ENCODE assay signal across 19 cellular contexts in the genomic region with DNA sequence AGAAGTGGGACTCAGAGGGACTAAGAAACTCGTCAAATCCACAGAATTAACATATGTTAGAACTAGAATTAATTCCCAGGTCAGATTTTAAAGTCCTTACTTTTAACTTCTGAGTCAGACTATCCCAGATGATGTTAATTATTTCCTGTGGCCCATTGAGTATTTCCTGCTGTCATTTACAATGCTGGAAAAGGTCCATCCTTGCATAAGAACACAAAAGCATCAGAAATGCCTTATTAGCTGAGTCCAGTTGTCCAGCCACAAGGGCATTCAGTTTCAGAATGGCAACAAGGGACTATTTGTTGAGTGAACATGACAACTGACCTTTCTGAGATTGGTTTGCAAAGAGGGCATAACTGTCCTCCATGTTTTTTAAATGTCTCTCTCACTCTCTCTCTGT. TPM values are rescaled to one million over a fixed set of nuclear protein-coding genes. Genes with fewer than 3 reads are reported as not detected.
A peak's percentile ranks its signal among the peaks of the same experiment; 100 is the strongest.
DNase-seq lines count a peak whose midpoint lies in the region; ATAC-seq, FAIRE-seq and TF ChIP-seq lines count a peak whose summit lies in the region.
"Had no signal": no experiment of that assay in that cellular context is flagged by ENCODE, and none has a peak within 500 bp of the region (broad histone marks: within the 10 kb centered on the region; RNA-seq: fewer than 3 reads in every experiment).

No MANE protein-coding gene starts in this region.

- dilution Hi-C loops in endothelial cell of umbilical vein (cut with MboI; ENCODE audit: extremely low pct_ligation_motif_present, low sequenced_read_pairs), result no loop called here

- TF ChIP-seq CTCF in endothelial cell of umbilical vein (IDR thresholded peaks at IDR 0.05; ENCODE audit: extremely low read depth in 1 of 2, insufficient read depth in 1 of 2, low read depth in 1 of 2, low read length in 2 of 2), result no peak

- H3K36me3 ChIP-seq in endothelial cell of umbilical vein (ENCODE audit: control insufficient read depth in 2 of 2, extremely low read depth in 1 of 2, insufficient read depth in 2 of 2, low read length in 2 of 2), result no peaks in the 10 kb centered on the region
- H3K36me3 ChIP-seq: esophagus squamous epithelium, left lung, prostate gland, upper lobe of left lung had no signal

- H2AFZ ChIP-seq in endothelial cell of umbilical vein (ENCODE audit: low read depth, low read length), result no peak overlapping the region

- POLR2A ChIA-PET in endothelial cell of umbilical vein (lab: Charles Lee), result no interaction called here

- ATAC-seq in HG03354 (IDR thresholded peaks at IDR 0.05; ENCODE audit: poor library complexity, severe bottlenecking, unreplicated experiment), result no peak
- ATAC-seq: left lung had no signal

- BruUV-seq in endothelial cell of umbilical vein (replicated peaks; lab: Mats Ljungman, UMichigan), result no TSS peak

- no peak overlapping the region for H3K27ac ChIP-seq in endothelial cell of umbilical vein (ENCODE audit: insufficient read depth, low read depth, low read length)
- H3K27ac ChIP-seq: esophagus squamous epithelium, left lung, prostate gland, upper lobe of left lung had no signal

- no peak overlapping the region for H3K4me3 ChIP-seq in endothelial cell of umbilical vein (replicated peaks in 1 of 3; ENCODE audit: insufficient read depth in 1 of 3, low read depth in 1 of 3, low read length in 3 of 3)
- H3K4me3 ChIP-seq: esophagus squamous epithelium, left lung, prostate gland, upper lobe of left lung had no signal

- H3K27me3 ChIP-seq in endothelial cell of umbilical vein (ENCODE audit: control insufficient read depth in 2 of 2, insufficient read depth in 2 of 2, low read length in 2 of 2), result no peaks in the 10 kb centered on the region
- H3K27me3 ChIP-seq: esophagus squamous epithelium, left lung, upper lobe of left lung had no signal

- peaks cover 5% of the 10 kb centered on the region for H3K4me1 ChIP-seq in endothelial cell of umbilical vein (ENCODE audit: control insufficient read depth, extremely low read depth, insufficient read depth, low read length)
- H3K4me1 ChIP-seq: esophagus squamous epithelium, left lung, prostate gland, upper lobe of left lung had no signal

- intact Hi-C loops in endothelial cell of umbilical vein (cut with micrococcal nuclease), result no loop called here

- CTCF ChIA-PET in endothelial cell of umbilical vein (lab: Charles Lee), result interaction anchor here (1.3 to 2.0 kb wide), 2 partner anchors 17 to 94 kb away, joined by 4 to 7 read pairs; a partner anchor contains a TSS

- FAIRE-seq in endothelial cell of umbilical vein (lab: Jason Lieb, UNC), result no peak
- FAIRE-seq: bronchial epithelial cell, H1 had no signal

- no peaks in the 10 kb centered on the region for H3K9me3 ChIP-seq in endothelial cell of umbilical vein (replicated peaks; ENCODE audit: control insufficient read depth, insufficient read depth, low read length)
- H3K9me3 ChIP-seq: esophagus squamous epithelium, prostate gland, upper lobe of left lung had no signal

- TF ChIP-seq POLR2A in endothelial cell of umbilical vein (IDR thresholded peaks at IDR 0.05; ENCODE audit: low read depth, low read length), result no peak

- H3K9me1 ChIP-seq in endothelial cell of umbilical vein (replicated peaks; ENCODE audit: control insufficient read depth, extremely low read depth, insufficient read depth, low read length), result no peaks in the 10 kb centered on the region

- no peak overlapping the region for H3K9ac ChIP-seq in endothelial cell of umbilical vein (replicated peaks; ENCODE audit: extremely low read depth, insufficient read depth, low read length)

- H3K4me2 ChIP-seq in endothelial cell of umbilical vein (ENCODE audit: insufficient read depth, low read length), result no peak overlapping the region

- H4K20me1 ChIP-seq in endothelial cell of umbilical vein (replicated peaks; ENCODE audit: control insufficient read depth, extremely low read depth, insufficient read depth, low read length), result no peaks in the 10 kb centered on the region

- DNase-seq in EH (ENCODE audit: low read depth) (peak; percentile 86), NCI-H69 (lab: John Stamatoyannopoulos, UW) (peak; percentile 6), endothelial cell of umbilical vein (ENCODE audit: low read depth, low spot score) (peak; percentile 9), pons (ENCODE audit: low spot score) (peak; percentile 93), Kasumi-1 (lab: John Stamatoyannopoulos, UW) (no peak), mucosa of gallbladder (ENCODE audit: low spot score) (no peak), D341Med (ENCODE audit: low spot score) (no peak)
- DNase-seq: activated T-cell treated with anti-CD3 and anti-CD28 coated beads, Interleukin-2, amount 50 U/mL, for 48 hours; esophagus squamous epithelium; left lung; naive B cell; NCI-H1436 treated with DMSO at 0.1 percent for 48 hours; NCI-H446; stimulated activated naive CD4-positive, alpha-beta T cell; upper lobe of left lung had no signal

- no peaks in the 10 kb centered on the region for H3K79me2 ChIP-seq in endothelial cell of umbilical vein (ENCODE audit: control insufficient read depth, insufficient read depth, low read length)

TF ChIP-seq in endothelial cell of umbilical vein, 7 proteins besides CTCF, POLR2A, EP300 and RAD21:
- TF ChIP-seq GATA2 (IDR thresholded peaks at IDR 0.05; ENCODE audit: insufficient read depth, insufficient read length, low read depth, low read length) (no peak), JUN (IDR thresholded peaks at IDR 0.05; ENCODE audit: borderline replicate concordance, insufficient read depth, insufficient read length, low read depth) (no peak), POLR2AphosphoS5 (IDR thresholded peaks at IDR 0.05; ENCODE audit: insufficient read depth, low read depth, low read length) (no peak), FOS (IDR thresholded peaks at IDR 0.05; ENCODE audit: borderline replicate concordance, insufficient read depth, low read length) (no peak), EZH2 (IDR thresholded peaks at IDR 0.05; ENCODE audit: borderline replicate concordance, low read depth, low read length, severe bottlenecking) (no peak), MYC (IDR thresholded peaks at IDR 0.05; ENCODE audit: low read depth, low read length) (no peak)
- TF ChIP-seq, protein P1, sequence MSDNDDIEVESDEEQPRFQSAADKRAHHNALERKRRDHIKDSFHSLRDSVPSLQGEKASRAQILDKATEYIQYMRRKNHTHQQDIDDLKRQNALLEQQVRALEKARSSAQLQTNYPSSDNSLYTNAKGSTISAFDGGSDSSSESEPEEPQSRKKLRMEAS (IDR thresholded peaks at IDR 0.05; ENCODE audit: insufficient read depth, insufficient read length), result no peak

RNA-seq across cellular contexts. Expression of a gene that starts 16.5 kb away (rescaled TPM):
- 4.0 and 5.0 TPM in 2 replicates for total RNA-seq in endothelial cell of umbilical vein
- polyA plus RNA-seq in endothelial cell of umbilical vein, result 2.1 and 3.4 TPM in 2 replicates
- polyA plus RNA-seq in endothelial cell of umbilical vein (2011; cell fraction: cytosol; rRNA removed), result 3.6 and 4.1 TPM in 2 replicates
- 3.2 and 3.3 TPM in 2 replicates for polyA plus RNA-seq in endothelial cell of umbilical vein (2011; cell fraction: nucleus; rRNA removed)
- polyA plus RNA-seq in endothelial cell of umbilical vein (2012), result 2.7 and 4.9 TPM in 2 replicates
- 4.5 and 4.7 TPM in 2 replicates for polyA minus RNA-seq in endothelial cell of umbilical vein
- polyA minus RNA-seq in endothelial cell of umbilical vein (2011; cell fraction: cytosol; rRNA and poly(A)+ RNA removed), result 0.61 TPM
- 3.6 and 5.6 TPM in 2 replicates for polyA minus RNA-seq in endothelial cell of umbilical vein (2011; cell fraction: nucleus; rRNA and poly(A)+ RNA removed)
- total RNA-seq in mucosa of gallbladder, result 8.7 TPM

Comparison
In these comparisons a context has a peak if more than half of its experiments do, and no peak if none do; other contexts are left out.
1. DNase-seq: peak in EH (single experiment), NCI-H69 (single experiment), endothelial cell of umbilical vein (single experiment) and pons (single experiment); none in Kasumi-1 (0 of 2), mucosa of gallbladder (single experiment) and D341Med (single experiment).